10 cellular contexts compared by ENCODE assay signal in the genomic region with DNA sequence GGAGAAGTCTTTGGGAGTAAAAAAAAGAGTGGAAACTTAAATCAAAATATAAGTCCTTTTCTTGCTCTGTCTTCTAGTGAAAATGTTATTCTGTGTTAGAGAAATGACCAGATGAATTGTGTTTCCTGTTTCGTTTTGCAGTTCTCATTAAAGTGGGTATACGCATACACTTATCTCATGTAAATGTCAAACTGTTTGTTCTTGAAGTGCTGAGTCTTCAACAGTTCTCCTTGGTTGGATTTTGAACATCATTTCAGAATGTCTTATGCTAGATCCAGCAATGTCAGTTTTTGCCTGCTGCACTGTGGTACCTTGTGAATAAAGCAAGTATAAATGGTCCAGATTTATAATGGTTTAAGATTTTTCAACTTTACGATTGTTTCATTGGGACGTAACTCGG.
DNase-seq lines count a peak whose midpoint lies in the region; ATAC-seq and TF ChIP-seq lines count a peak whose summit lies in the region.
"Had no signal": no experiment of that assay in that cellular context is flagged by ENCODE, and none has a peak within 500 bp of the region (broad histone marks: within the 10 kb centered on the region; RNA-seq: fewer than 3 reads in every experiment).

No MANE protein-coding gene starts in this region.

- peak overlapping the region; percentile 70 for H3K4me3 Mint-ChIP-seq in natural killer cell treated with Interleukin-12 subunit alpha and Interleukin-12 subunit beta and Interleukin-15 and Interleukin-18, amount 100 ng/mL, for 72 hours

- no peaks in the 10 kb centered on the region for H3F3A ChIP-seq in Loucy (ENCODE audit: low read depth)

- H2AFZ ChIP-seq in Loucy (ENCODE audit: low read length), result no peak overlapping the region

- peaks cover 64 to 80% of the 10 kb centered on the region in 2 donors for H3K4me1 Mint-ChIP-seq in natural killer cell treated with Interleukin-12 subunit alpha and Interleukin-12 subunit beta and Interleukin-15 and Interleukin-18, amount 100 ng/mL, for 72 hours (ENCODE audit: low read depth in 2 of 2)

- H3K9ac ChIP-seq in Loucy (ENCODE audit: low read depth, low read length, poor library complexity, severe bottlenecking), result peak overlapping the region; percentile 13

- ATAC-seq in GM18511 (IDR thresholded peaks at IDR 0.05; ENCODE audit: unreplicated experiment), result peak; percentile 46
- peak; percentile 49 for ATAC-seq in GM21576 (IDR thresholded peaks at IDR 0.05; ENCODE audit: unreplicated experiment)
- ATAC-seq in natural killer cell treated with Interleukin-12 subunit alpha and Interleukin-12 subunit beta and Interleukin-15 and Interleukin-18, amount 100 ng/mL, for 72 hours, result peak in 1 of 2 donors; percentile 37
- no peak for ATAC-seq in HG03045 (IDR thresholded peaks at IDR 0.05; ENCODE audit: unreplicated experiment)

- no peaks in the 10 kb centered on the region for H3K9me3 Mint-ChIP-seq in natural killer cell treated with Interleukin-12 subunit alpha and Interleukin-12 subunit beta and Interleukin-15 and Interleukin-18, amount 100 ng/mL, for 72 hours

- peaks cover 2% of the 10 kb centered on the region for H4K20me1 ChIP-seq in Loucy (ENCODE audit: insufficient read depth, low read length, poor library complexity, severe bottlenecking)

- H3K9me3 ChIP-seq in Loucy (ENCODE audit: insufficient read depth, low read depth, low read length), result no peaks in the 10 kb centered on the region
- H3K9me3 ChIP-seq: left ventricle myocardium inferior had no signal

- H3K9me2 ChIP-seq in Loucy (replicated peaks; ENCODE audit: low read depth, low read length), result no peaks in the 10 kb centered on the region

- no peaks in the 10 kb centered on the region for H3K36me3 ChIP-seq in Loucy (ENCODE audit: insufficient read depth, low read length)
- H3K36me3 ChIP-seq: left ventricle myocardium inferior had no signal

- no peaks in the 10 kb centered on the region for H3K27me3 ChIP-seq in Loucy (ENCODE audit: insufficient read depth, low read length, poor library complexity, severe bottlenecking)
- H3K27me3 ChIP-seq: brain microvascular endothelial cell had no signal

- H3K4me1 ChIP-seq in Loucy (ENCODE audit: insufficient read depth, low read length, poor library complexity, severe bottlenecking), result peaks cover 46% of the 10 kb centered on the region

- DNase-seq in natural killer cell treated with Interleukin-12 subunit alpha and Interleukin-12 subunit beta and Interleukin-15 and Interleukin-18, amount 100 ng/mL, for 72 hours (ENCODE audit: low spot score), result no peak
- DNase-seq in T1000 (lab: John Stamatoyannopoulos, UW) (no peak), NCI-H2081 (lab: John Stamatoyannopoulos, UW) (no peak)
- DNase-seq in activated naive CD4-positive, alpha-beta T cell (lab: John Stamatoyannopoulos, UW), result no peak
- DNase-seq: brain microvascular endothelial cell, left ventricle myocardium inferior had no signal

- H3K27ac Mint-ChIP-seq in natural killer cell treated with Interleukin-12 subunit alpha and Interleukin-12 subunit beta and Interleukin-15 and Interleukin-18, amount 100 ng/mL, for 72 hours, result peak overlapping the region; percentile 98 to 99

- no peak for TF ChIP-seq CTCF in Loucy (conservative IDR thresholded peaks at IDR 0.05; ENCODE audit: low read length)

- peaks cover 6% of the 10 kb centered on the region; the same call in 1 of the 2 replicates for H3K79me2 ChIP-seq in Loucy (ENCODE audit: insufficient read depth, low read length)

- peaks cover 4% of the 10 kb centered on the region for H3K36me3 Mint-ChIP-seq in natural killer cell treated with Interleukin-12 subunit alpha and Interleukin-12 subunit beta and Interleukin-15 and Interleukin-18, amount 100 ng/mL, for 72 hours

- H3K4me3 ChIP-seq in Loucy (ENCODE audit: low read length, poor library complexity, severe bottlenecking), result peak overlapping the region; percentile 15
- H3K4me3 ChIP-seq: left ventricle myocardium inferior had no signal

- no peaks in the 10 kb centered on the region for H3K27me3 Mint-ChIP-seq in natural killer cell treated with Interleukin-12 subunit alpha and Interleukin-12 subunit beta and Interleukin-15 and Interleukin-18, amount 100 ng/mL, for 72 hours

- H3K4me2 ChIP-seq in Loucy (ENCODE audit: low read depth, low read length, poor library complexity, severe bottlenecking), result peak overlapping the region; percentile 46
